11 cellular contexts compared by ENCODE assay signal in the genomic region with DNA sequence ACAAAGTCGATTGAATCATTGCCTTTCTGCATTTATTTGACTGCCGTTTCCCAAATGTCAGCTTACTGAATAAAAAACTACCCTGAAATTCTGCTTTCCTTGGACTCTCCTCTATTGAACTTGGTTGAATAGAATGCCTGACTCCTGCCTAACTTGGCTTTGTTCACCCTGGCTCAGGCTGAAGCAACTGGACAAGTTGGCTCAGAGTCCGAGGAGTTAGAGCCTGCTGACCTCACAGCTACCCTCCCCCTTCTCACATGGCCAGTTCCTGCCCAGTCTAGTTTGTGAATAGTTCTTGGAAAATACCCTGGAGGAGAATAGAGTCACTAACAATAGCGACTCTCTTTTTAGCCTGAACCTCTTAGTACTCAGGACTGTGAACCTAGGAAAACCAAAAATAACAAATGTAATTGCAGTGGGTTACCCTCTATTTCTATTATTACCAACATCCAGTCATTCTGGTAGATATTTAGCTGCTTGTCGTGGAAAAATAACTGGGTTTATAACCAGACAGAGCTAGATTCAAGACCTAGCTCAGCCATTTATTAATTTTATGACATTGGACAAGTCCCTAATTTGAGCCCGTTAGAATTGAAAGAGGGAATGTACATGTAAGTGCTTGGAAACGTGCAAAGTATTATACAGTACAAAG. TPM values are rescaled to one million over a fixed set of nuclear protein-coding genes. Genes with fewer than 3 reads are reported as not detected.
DNase-seq lines count a peak whose midpoint lies in the region; ATAC-seq, FAIRE-seq and TF ChIP-seq lines count a peak whose summit lies in the region.
"Had no signal": no experiment of that assay in that cellular context is flagged by ENCODE, and none has a peak within 500 bp of the region (broad histone marks: within the 10 kb centered on the region; RNA-seq: fewer than 3 reads in every experiment).

No MANE protein-coding gene starts in this region.

- intact Hi-C loops in K562 (cut with micrococcal nuclease) (no loop called here), cardiac septum (cut with DNase I) (loop anchor here (2.0 kb wide), 1 partner anchor 17 kb away; a partner anchor contains a TSS), pancreas (cut with DNase I) (no loop called here)

- H3K9me3 ChIP-seq in K562 (replicated peaks; ENCODE audit: control insufficient read depth, insufficient read depth, low read depth, low read length) = no peaks in the 10 kb centered on the region
- H3K9me3 ChIP-seq in pancreas = no peaks in the 10 kb centered on the region
- H3K9me3 ChIP-seq: BLaER1 treated with 17β-estradiol and CSF1 and Interleukin-3, amounts not matched to agents 10 nM and 100 nM had no signal

- H4K20me1 ChIP-seq in K562 (replicated peaks; ENCODE audit: control insufficient read depth, insufficient read depth, low read length) = no peaks in the 10 kb centered on the region
- H4K20me1 ChIP-seq: BLaER1 treated with 17β-estradiol and CSF1 and Interleukin-3, amounts not matched to agents 10 nM and 100 nM had no signal

- peak overlapping the region in 1 of 2 experiments; percentile 11; a peak in 2 of 4 replicates for H3K9ac ChIP-seq in K562 (ENCODE audit: insufficient read depth in 1 of 2, low read depth in 2 of 2, low read length in 2 of 2)
- H3K9ac ChIP-seq: BLaER1 treated with 17β-estradiol and CSF1 and Interleukin-3, amounts not matched to agents 10 nM and 100 nM had no signal

- TF ChIP-seq CTCF in AG10803 (conservative IDR thresholded peaks at IDR 0.05; ENCODE audit: low read length) = peak; percentile 20
- TF ChIP-seq CTCF in K562 (IDR thresholded peaks at IDR 0.05 in 2 of 3, conservative IDR thresholded peaks at IDR 0.05 in 1 of 3; ENCODE audit: insufficient read depth in 2 of 3, low read depth in 1 of 3, low read length in 3 of 3) = no peak
- no peak for TF ChIP-seq CTCF in pancreas (IDR thresholded peaks at IDR 0.05)

- CTCF ChIA-PET in K562 (lab: Yijun Ruan, JAX; ENCODE audit: low intra/inter-chr PET ratio) = no interaction called here

- peak; percentile 84 for ATAC-seq in K562
- ATAC-seq in pancreas = peak; percentile 48 to 90 (median 86)
- ATAC-seq in HG03469 (IDR thresholded peaks at IDR 0.05; ENCODE audit: unreplicated experiment) = no peak
- ATAC-seq in GM21360 (IDR thresholded peaks at IDR 0.05; ENCODE audit: unreplicated experiment) = no peak

- WGBS in K562 (ENCODE audit: insufficient coverage, low coverage, missing lambda C conversion rate) = 14% methylated on average over 7 of the region's 7 CpGs
- WGBS in pancreas, 2 donors = 55 to 64% methylated on average over 7 of the region's 7 CpGs

- peak; percentile 78 for FAIRE-seq in K562 (lab: Jason Lieb, UNC)
- FAIRE-seq in pancreas (lab: Jason Lieb, UNC) = peak; percentile 47

- TF ChIP-seq POLR2A in K562 (conservative IDR thresholded peaks at IDR 0.05) = no peak

- H3K4me2 ChIP-seq in K562 (ENCODE audit: insufficient read depth, low read length) = peak overlapping the region; percentile 2; the same call in 1 of the 2 replicates
- H3K4me2 ChIP-seq: BLaER1 treated with 17β-estradiol and CSF1 and Interleukin-3, amounts not matched to agents 10 nM and 100 nM had no signal

- DNase-seq in AG10803 (ENCODE audit: low read depth) (peak; percentile 95), K562 (ENCODE audit: extremely low read depth in 1 of 4, low spot score in 3 of 4) (peak in 3 of 4 experiments; percentile 24 to 66 (median 56)), cardiac septum (ENCODE audit: low spot score) (peak; percentile 84), pancreas (peak in 4 of 6 donors; percentile 23 to 53 (median 34)), iPS-NIHi7 (ENCODE audit: extremely low spot score) (no peak), GM19240 (ENCODE audit: insufficient read length, low spot score) (no peak)
- DNase-seq: H7, NCI-H1105 had no signal

- H3K27me3 ChIP-seq in K562 (ENCODE audit: control insufficient read depth in 2 of 2, insufficient read depth in 2 of 2, low read length in 2 of 2) = no peaks in the 10 kb centered on the region
- H3K27me3 ChIP-seq in pancreas = no peaks in the 10 kb centered on the region
- H3K27me3 ChIP-seq: BLaER1 treated with 17β-estradiol and CSF1 and Interleukin-3, amounts not matched to agents 10 nM and 100 nM had no signal

- TF ChIP-seq RAD21 in K562 (CRISPR knock-in tag; conservative IDR thresholded peaks at IDR 0.05 in 1 of 2, IDR thresholded peaks at IDR 0.05 in 1 of 2) = peak in 1 of 2 experiments; percentile 15; a peak in 1 of 4 replicates

- no peaks in the 10 kb centered on the region for H3K9me1 ChIP-seq in K562 (ENCODE audit: control insufficient read depth, insufficient read depth, low read length)

- peak overlapping the region; percentile 90 for H2AFZ ChIP-seq in K562 (ENCODE audit: low read depth, low read length)

- POLR2A ChIA-PET in K562 (lab: Yijun Ruan, JAX) = interaction anchor here (1.1 to 5.3 kb wide), 3 partner anchors 11 to 17 kb away, joined by 6 to 30 read pairs (median 14); a partner anchor contains a TSS

- H3K4me3 ChIP-seq in AG10803 (ENCODE audit: low read length) (no peak overlapping the region), K562 (no peak overlapping the region), pancreas (no peak overlapping the region)
- H3K4me3 ChIP-seq: BLaER1 treated with 17β-estradiol and CSF1 and Interleukin-3, amounts not matched to agents 10 nM and 100 nM had no signal

- BruUV-seq in K562 (replicated peaks; lab: Mats Ljungman, UMichigan) = no TSS peak

- H3K4me1 ChIP-seq in K562 (replicated peaks in 1 of 2; ENCODE audit: control insufficient read depth in 2 of 2, insufficient read depth in 2 of 2, low read length in 2 of 2) = peaks cover 0 to 19% of the 10 kb centered on the region in 2 experiments; a peak in 4 of 5 replicates
- H3K4me1 ChIP-seq in pancreas = peaks cover 0 to 6% (median 0%) of the 10 kb centered on the region in 3 donors
- H3K4me1 ChIP-seq: BLaER1 treated with 17β-estradiol and CSF1 and Interleukin-3, amounts not matched to agents 10 nM and 100 nM had no signal

- in situ Hi-C loops in K562 (cut with MboI) = loop anchor here (25.0 kb wide), 1 partner anchor 1354 kb away; no protein-coding TSS in a partner anchor

- H3K27ac ChIP-seq in K562 (ENCODE audit: extremely low read depth, low read depth, low read length) (peak overlapping the region; percentile 58; the same call in 2 of the 3 replicates), pancreas (no peak overlapping the region)
- H3K27ac ChIP-seq: BLaER1 treated with 17β-estradiol and CSF1 and Interleukin-3, amounts not matched to agents 10 nM and 100 nM had no signal

- TF ChIP-seq EP300 in K562 (IDR thresholded peaks at IDR 0.05; ENCODE audit: low read length) = peak; percentile 59; the same call in 1 of the 2 replicates

- H3K79me2 ChIP-seq in K562 (ENCODE audit: control insufficient read depth, insufficient read depth, low read length) = no peaks in the 10 kb centered on the region

- H3K36me3 ChIP-seq in K562 (ENCODE audit: control insufficient read depth, insufficient read depth, low read length) (no peaks in the 10 kb centered on the region), pancreas (no peaks in the 10 kb centered on the region)
- H3K36me3 ChIP-seq: BLaER1 treated with 17β-estradiol and CSF1 and Interleukin-3, amounts not matched to agents 10 nM and 100 nM had no signal

TF ChIP-seq in K562, 482 proteins besides CTCF, POLR2A, EP300 and RAD21 (continues in another document):
- TF ChIP-seq OTX1 (CRISPR knock-in tag; IDR thresholded peaks at IDR 0.05) = no peak
- no peak for TF ChIP-seq PPARD (CRISPR knock-in tag; IDR thresholded peaks at IDR 0.05)
- TF ChIP-seq MYC (IDR thresholded peaks at IDR 0.05; ENCODE audit: low read depth, low read length) = peak; percentile 73; the same call in 1 of the 2 replicates
- no peak for TF ChIP-seq MYC (CRISPR knock-in tag; IDR thresholded peaks at IDR 0.05; ENCODE audit: borderline replicate concordance, low read depth)
- TF ChIP-seq POLR2G (IDR thresholded peaks at IDR 0.05; ENCODE audit: low read depth, low read length) = no peak
- TF ChIP-seq BHLHE40 (IDR thresholded peaks at IDR 0.05; ENCODE audit: low read length) = peak; percentile 31; the same call in 1 of the 2 replicates
- TF ChIP-seq CHCHD3 (CRISPR knock-in tag; IDR thresholded peaks at IDR 0.05) = no peak
- 0 out of 2 replicates have a peak, but pooled peaks have one; percentile 36 for TF ChIP-seq NFIC (IDR thresholded peaks at IDR 0.05)
- TF ChIP-seq HDAC2 (IDR thresholded peaks at IDR 0.05) = no peak
- TF ChIP-seq ETV5 (CRISPR knock-in tag; IDR thresholded peaks at IDR 0.05; ENCODE audit: low read depth) = no peak
- TF ChIP-seq HEY1 (CRISPR knock-in tag; IDR thresholded peaks at IDR 0.05; ENCODE audit: borderline replicate concordance) = no peak
- TF ChIP-seq HNRNPH1 (optimal IDR thresholded peaks at IDR 0.05; ENCODE audit: low read depth, low read length) = no peak
- no peak for TF ChIP-seq CBX3 (IDR thresholded peaks at IDR 0.05; ENCODE audit: borderline replicate concordance in 1 of 2, low read length in 2 of 2)

RNA-seq across cellular contexts. Expression of a gene that starts 17.3 kb away (rescaled TPM):
- total RNA-seq in K562 (2011; cell fraction: chromatin; rRNA removed; ENCODE audit: low replicate concordance) = 7.5 and 15.7 TPM in 2 replicates
- total RNA-seq in K562 (2011; cell fraction: nucleolus; rRNA removed) = 7.6 and 9.2 TPM in 2 replicates
- total RNA-seq in K562 (2011; cell fraction: nucleoplasm; rRNA removed) = 6.8 and 7.9 TPM in 2 replicates
- total RNA-seq in K562 (2014; rRNA removed) (20.2 and 20.8 TPM in 2 replicates), K562 (2014; rRNA removed; fragmentation: Illumina TruSeq; extraction: Trizol) (29.7 and 34.1 TPM in 2 replicates), K562 (2015; rRNA removed; fragmentation: Illumina TruSeq; extraction: Trizol) (30.5 and 32.1 TPM in 2 replicates), K562 (2021) (22.1 and 23.8 TPM in 2 replicates), cardiac septum (12.0 TPM), pancreas (10 to 100 TPM in 2 of 6 donors, 1 to 10 TPM in 4; 5.0 to 10.2 (median 6.3) TPM)
- polyA plus RNA-seq in K562 (2011; rRNA removed) (26.5 and 30.5 TPM in 2 replicates), K562 (2014; fragmentation: Illumina TruSeq; extraction: Trizol) (27.9 and 33.5 TPM in 2 replicates), K562 (2014; fragmentation: Nextera tagmentation; extraction: Ambion mirVana) (10 to 100 TPM; 38.1 to 52.1 TPM), K562 (2014; rRNA removed) (24.7 and 25.3 TPM in 2 replicates), pancreas (1 to 10 TPM; 2.1 to 5.6 TPM)
- 8.0 and 11.5 TPM in 2 replicates for polyA plus RNA-seq in K562 (2011; cell fraction: cytosol; rRNA removed)
- polyA plus RNA-seq in K562 (2011; cell fraction: nucleus; rRNA removed) = 5.8 and 9.5 TPM in 2 replicates
- 25.5 and 27.5 TPM in 2 replicates for polyA plus RNA-seq in K562 (2012)
- 15.8 and 20.3 TPM in 2 replicates for polyA minus RNA-seq in K562 (2011; rRNA and poly(A)+ RNA removed)
- 8.4 and 12.0 TPM in 2 replicates for polyA minus RNA-seq in K562 (2011; cell fraction: cytosol; rRNA and poly(A)+ RNA removed)
- 4.4 and 7.7 TPM in 2 replicates for polyA minus RNA-seq in K562 (2011; cell fraction: nucleus; rRNA and poly(A)+ RNA removed)

Comparison
In these comparisons a context has a peak if more than half of its experiments do, and no peak if none do; other contexts are left out.
1. DNase-seq: peak in AG10803 (single experiment), K562 (3 of 4), cardiac septum (single experiment) and pancreas (4 of 6); none in iPS-NIHi7 (single experiment) and GM19240 (single experiment).
2. ATAC-seq: peak in K562 (single experiment) and pancreas (4 of 4); none in HG03469 (single experiment) and GM21360 (single experiment).